27 cellular contexts compared by ENCODE assay signal in the genomic region with DNA sequence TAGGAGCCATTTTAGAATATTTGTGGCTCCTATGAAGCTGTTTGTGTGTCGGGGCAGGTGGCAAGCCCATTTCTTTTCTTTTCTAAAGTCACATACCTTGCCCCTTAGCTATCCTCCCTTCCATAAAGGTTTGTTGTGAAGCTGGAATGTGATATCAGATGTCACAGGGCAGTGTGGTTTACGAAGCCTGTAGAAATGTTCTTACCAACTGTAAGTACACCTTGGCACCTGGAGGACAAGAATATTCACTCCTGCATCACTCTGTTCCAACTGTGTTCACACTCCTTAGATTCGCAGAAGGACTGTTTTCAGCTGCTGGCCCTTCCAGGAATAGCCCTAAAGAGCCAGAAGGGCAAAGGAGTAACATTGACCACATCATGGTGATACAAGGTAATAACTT.
"Had no signal": no experiment of that assay in that cellular context is flagged by ENCODE, and none has a peak within 500 bp of the region (broad histone marks: within the 10 kb centered on the region; RNA-seq: fewer than 3 reads in every experiment).

No MANE protein-coding gene starts in this region.

- H3K27me3 Mint-ChIP-seq: activated CD4-positive, alpha-beta memory T cell treated with anti-CD3 and anti-CD28 coated beads, Interleukin-2, amount 10 ng/mL, durations not matched to agents 7 days and 5 days; activated naive CD4-positive, alpha-beta T cell treated with anti-CD3 and anti-CD28 coated beads, Interleukin-2, amount 50 U/mL, for 24 hours; activated T-cell treated with anti-CD3 and anti-CD28 coated beads, Interleukin-2, amount 50 U/mL, for 24 hours; brain had no signal

- DNase-seq: activated CD4-positive, alpha-beta memory T cell treated with anti-CD3 and anti-CD28 coated beads, Interleukin-2, amount 10 ng/mL, durations not matched to agents 7 days and 5 days; activated CD4-positive, alpha-beta T cell treated with anti-CD3 and anti-CD28 coated beads for 1 hour; activated CD4-positive, alpha-beta T cell treated with anti-CD3 and anti-CD28 coated beads for 48 hours; activated CD4-positive, CD25-positive, alpha-beta regulatory T cell; activated gamma-delta T cell; activated naive CD4-positive, alpha-beta T cell treated with Interleukin-2 at 50 U/mL for 16 hours; activated T-cell treated with anti-CD3 and anti-CD28 coated beads, Interleukin-2, amount 50 U/mL, for 24 hours; anterior cingulate cortex; caudate nucleus; MM.1S; MV-4-11; NCI-H1092; NCI-H1436 treated with DMSO at 0.1 percent for 48 hours; NCI-H1694 treated with DMSO at 0.1 percent for 48 hours; NCI-H2029; NCI-H345; NCI-H524 treated with DMSO at 0.1 percent for 48 hours; SHP77; SJCRH30; T1000; WERI-Rb-1 had no signal

- H3K9me3 Mint-ChIP-seq: activated naive CD4-positive, alpha-beta T cell treated with anti-CD3 and anti-CD28 coated beads, Interleukin-2, amount 50 U/mL, for 24 hours had no signal

- H3K4me3 ChIP-seq: SJCRH30, SK-N-MC had no signal

- H3K4me1 Mint-ChIP-seq: activated naive CD4-positive, alpha-beta T cell treated with anti-CD3 and anti-CD28 coated beads, Interleukin-2, amount 50 U/mL, for 24 hours had no signal

- H3K9ac ChIP-seq: KMS-11 had no signal

- H3K27me3 ChIP-seq: SJCRH30 had no signal

- H3K27ac Mint-ChIP-seq: activated CD4-positive, alpha-beta memory T cell treated with anti-CD3 and anti-CD28 coated beads, Interleukin-2, amount 10 ng/mL, durations not matched to agents 7 days and 5 days; activated naive CD4-positive, alpha-beta T cell treated with anti-CD3 and anti-CD28 coated beads, Interleukin-2, amount 50 U/mL, for 24 hours; activated T-helper 2 cell treated with anti-CD3 and anti-CD28 coated beads, Interferon-gamma antibody, Interleukin-2, Interleukin-4, amounts not matched to agents 10 μg/mL and 5 μg/mL and 100 μg/mL, durations not matched to agents 14 hours and 24 hours and 36 hours; brain had no signal

- H3K36me3 ChIP-seq: SJCRH30 had no signal

- H3K27ac ChIP-seq: KMS-11, SJCRH30, SK-N-MC, WERI-Rb-1 had no signal

- ATAC-seq: Panc1 had no signal

- H3K9me3 ChIP-seq: SJCRH30 had no signal

- H3K4me3 Mint-ChIP-seq: activated CD4-positive, alpha-beta memory T cell treated with anti-CD3 and anti-CD28 coated beads, Interleukin-2, amount 10 ng/mL, durations not matched to agents 7 days and 5 days; activated naive CD4-positive, alpha-beta T cell treated with anti-CD3 and anti-CD28 coated beads, Interleukin-2, amount 50 U/mL, for 24 hours; activated T-cell treated with anti-CD3 and anti-CD28 coated beads, Interleukin-2, amount 50 U/mL, for 24 hours; brain had no signal
